Comparison of ENCODE assay signal across 25 cellular contexts in genomic region chr4:169054879-169055278, GRCh38. TPM values are rescaled to one million over a fixed set of nuclear protein-coding genes. Genes with fewer than 3 reads are reported as not detected.
DNase-seq lines count a peak whose midpoint lies in the region; ATAC-seq and TF ChIP-seq lines count a peak whose summit lies in the region.
"Had no signal": no experiment of that assay in that cellular context is flagged by ENCODE, and none has a peak within 500 bp of the region (broad histone marks: within the 10 kb centered on the region; RNA-seq: fewer than 3 reads in every experiment).

No MANE protein-coding gene starts in this region.

- H4K20me1 ChIP-seq in osteoblast (ENCODE audit: insufficient read depth, low read length), result no peaks in the 10 kb centered on the region

- H3K27me3 ChIP-seq in osteoblast (ENCODE audit: insufficient read depth, low read length), result no peaks in the 10 kb centered on the region
- no peaks in the 10 kb centered on the region for H3K27me3 ChIP-seq in brain microvascular endothelial cell (replicated peaks)
- H3K27me3 ChIP-seq: body of pancreas, gastrocnemius medialis, right atrium auricular region, transverse colon had no signal

- H3K4me1 ChIP-seq in osteoblast (ENCODE audit: insufficient read depth, low read length), result peaks cover 18% of the 10 kb centered on the region
- H3K4me1 ChIP-seq: A549, body of pancreas, transverse colon had no signal

- TF ChIP-seq CTCF in GM12865 (IDR thresholded peaks at IDR 0.05; ENCODE audit: insufficient read depth, low read depth, low read length, missing control alignments) (no peak), osteoblast (IDR thresholded peaks at IDR 0.05; ENCODE audit: extremely low read depth, low read depth, low read length) (no peak), brain microvascular endothelial cell (IDR thresholded peaks at IDR 0.05; ENCODE audit: low read depth, low read length, missing control alignments) (no peak)

- in situ Hi-C loops in brain microvascular endothelial cell (cut with HindIII; ENCODE audit: low pct_ligation_motif_present, low sequenced_read_pairs), result no loop called here

- H2AFZ ChIP-seq in osteoblast (ENCODE audit: low read length), result no peak overlapping the region

- ATAC-seq in GM18907 (IDR thresholded peaks at IDR 0.05; ENCODE audit: unreplicated experiment) (peak; percentile 82), GM21619 (IDR thresholded peaks at IDR 0.05; ENCODE audit: unreplicated experiment) (peak; percentile 73), HG03045 (IDR thresholded peaks at IDR 0.05; ENCODE audit: unreplicated experiment) (peak; percentile 70)
- ATAC-seq: A549; body of pancreas; gastrocnemius medialis; left lobe of liver; Right ventricle myocardium inferior; stimulated activated naive B cell treated with anti-CD40 and anti-IgM and Interleukin-4, amounts not matched to agents 10 μg/mL and 1 μg/mL and 100 μg/mL, for 72 hours had no signal

- no peaks in the 10 kb centered on the region for H3K9me3 ChIP-seq in osteoblast (ENCODE audit: low read depth, low read length)
- H3K9me3 ChIP-seq: A549, body of pancreas, gastrocnemius medialis, right atrium auricular region, transverse colon had no signal

- no peaks in the 10 kb centered on the region for H3K79me2 ChIP-seq in osteoblast (ENCODE audit: insufficient read depth, low read length)

- H3K36me3 ChIP-seq in osteoblast (ENCODE audit: insufficient read depth, low read length), result no peaks in the 10 kb centered on the region
- no peaks in the 10 kb centered on the region for H3K36me3 ChIP-seq in brain microvascular endothelial cell (replicated peaks)
- H3K36me3 ChIP-seq: gastrocnemius medialis, right atrium auricular region, transverse colon had no signal

- DNase-seq in GM12865 (ENCODE audit: low read depth), result peak; percentile 51
- no peak for DNase-seq in osteoblast (ENCODE audit: insufficient read length, low spot score, missing footprints)
- no peak for DNase-seq in brain microvascular endothelial cell
- DNase-seq in activated effector memory CD4-positive, alpha-beta T cell treated with anti-CD3 and anti-CD28 coated beads, Interleukin-2, amount 50 U/mL, for 16 hours, result no peak
- no peak for DNase-seq in activated CD4-positive, alpha-beta T cell treated with anti-CD3 and anti-CD28 coated beads for 1 hour
- DNase-seq: activated CD4-positive, alpha-beta T cell treated with anti-CD3 and anti-CD28 coated beads, Interleukin-2, amount 50 U/mL, for 4 hours; activated T-cell treated with anti-CD3 and anti-CD28 coated beads, Interleukin-2, amount 50 U/mL, for 24 hours; body of pancreas; DMS153; gastrocnemius medialis; IMR-90; NCI-H2029; NCI-H510A treated with DMSO at 0.1 percent for 48 hours; nucleus accumbens; stimulated activated CD4-positive, alpha-beta T cell treated with anti-CD3 and anti-CD28 coated beads, Interleukin-15, amount 100 ng/mL, for 24 hours; stimulated activated naive B cell treated with anti-CD40 and anti-IgM and Interleukin-4, amounts not matched to agents 10 μg/mL and 1 μg/mL and 100 μg/mL, for 72 hours; transverse colon had no signal

- H3K4me3 ChIP-seq in GM12865 (ENCODE audit: low read depth, low read length), result no peak overlapping the region
- H3K4me3 ChIP-seq in osteoblast (ENCODE audit: insufficient read depth, low read length), result no peak overlapping the region
- H3K4me3 ChIP-seq in brain microvascular endothelial cell (ENCODE audit: low read depth, low read length), result no peak overlapping the region
- H3K4me3 ChIP-seq: A549, body of pancreas, gastrocnemius medialis, right atrium auricular region, transverse colon had no signal

- no peak overlapping the region for H3K4me2 ChIP-seq in osteoblast (ENCODE audit: insufficient read depth, low read length)
- H3K4me2 ChIP-seq: A549 had no signal

- H3K27ac ChIP-seq in osteoblast (ENCODE audit: low read depth, low read length) (no peak overlapping the region), brain microvascular endothelial cell (no peak overlapping the region)
- H3K27ac ChIP-seq: A549, body of pancreas, C4-2B, gastrocnemius medialis, right atrium auricular region had no signal

RNA-seq across cellular contexts. Expression of gene CBR4, which starts 44.8 kb away (rescaled TPM):
- 19.2 and 24.2 TPM in 2 replicates for total RNA-seq in osteoblast
